1 cellular context compared by ENCODE assay signal in the genomic region with DNA sequence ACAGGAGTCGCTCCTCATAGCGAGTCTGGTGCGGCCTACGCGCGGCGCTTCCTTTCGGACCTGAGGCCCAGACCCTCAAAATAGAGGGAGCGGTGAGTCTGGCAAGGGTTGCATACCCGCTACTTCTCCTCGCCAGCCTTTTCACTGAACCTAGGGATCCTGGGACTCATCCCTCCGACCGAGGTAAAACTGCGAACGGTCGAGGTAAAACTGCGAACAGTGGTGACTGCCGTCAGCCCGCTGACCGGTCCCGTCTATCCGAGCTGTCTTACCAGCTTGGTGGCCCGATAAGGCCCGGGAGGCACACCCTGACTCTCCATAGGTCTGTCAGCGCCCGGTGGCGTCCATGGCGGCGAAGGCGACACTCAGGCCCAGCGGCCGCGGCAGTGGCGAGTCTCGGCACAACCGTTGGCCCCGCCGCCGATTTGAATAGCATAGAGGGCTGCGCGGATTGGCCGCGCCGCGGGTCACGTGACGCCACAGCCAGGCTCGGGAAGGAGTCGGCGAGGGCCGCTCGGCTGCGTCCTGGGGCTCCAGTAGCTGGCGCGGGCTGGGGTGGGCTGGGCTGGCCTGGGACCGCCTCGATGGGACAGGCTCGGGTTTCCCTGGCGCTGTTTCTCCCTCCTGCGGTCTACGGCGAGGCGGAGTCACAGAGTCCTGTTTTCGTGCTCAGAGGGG.
TF ChIP-seq lines count a peak whose summit lies in the region.

A gene with protein sequence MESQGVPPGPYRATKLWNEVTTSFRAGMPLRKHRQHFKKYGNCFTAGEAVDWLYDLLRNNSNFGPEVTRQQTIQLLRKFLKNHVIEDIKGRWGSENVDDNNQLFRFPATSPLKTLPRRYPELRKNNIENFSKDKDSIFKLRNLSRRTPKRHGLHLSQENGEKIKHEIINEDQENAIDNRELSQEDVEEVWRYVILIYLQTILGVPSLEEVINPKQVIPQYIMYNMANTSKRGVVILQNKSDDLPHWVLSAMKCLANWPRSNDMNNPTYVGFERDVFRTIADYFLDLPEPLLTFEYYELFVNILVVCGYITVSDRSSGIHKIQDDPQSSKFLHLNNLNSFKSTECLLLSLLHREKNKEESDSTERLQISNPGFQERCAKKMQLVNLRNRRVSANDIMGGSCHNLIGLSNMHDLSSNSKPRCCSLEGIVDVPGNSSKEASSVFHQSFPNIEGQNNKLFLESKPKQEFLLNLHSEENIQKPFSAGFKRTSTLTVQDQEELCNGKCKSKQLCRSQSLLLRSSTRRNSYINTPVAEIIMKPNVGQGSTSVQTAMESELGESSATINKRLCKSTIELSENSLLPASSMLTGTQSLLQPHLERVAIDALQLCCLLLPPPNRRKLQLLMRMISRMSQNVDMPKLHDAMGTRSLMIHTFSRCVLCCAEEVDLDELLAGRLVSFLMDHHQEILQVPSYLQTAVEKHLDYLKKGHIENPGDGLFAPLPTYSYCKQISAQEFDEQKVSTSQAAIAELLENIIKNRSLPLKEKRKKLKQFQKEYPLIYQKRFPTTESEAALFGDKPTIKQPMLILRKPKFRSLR (minus strand): TSS at position 403 of the 678 bp plus-strand sequence. CDS start 83 bp downstream, at position 320.

TF ChIP-seq in WTC11, 78 proteins besides CTCF, POLR2A, EP300 and RAD21 (continued from another document and continues in another):
- TF ChIP-seq NR2C2 (CRISPR knock-in tag; IDR thresholded peaks at IDR 0.05) (no peak), SP1 (CRISPR knock-in tag; conservative IDR thresholded peaks at IDR 0.05) (peak; percentile 69), TEAD1 (CRISPR knock-in tag; IDR thresholded peaks at IDR 0.05) (peak; percentile 82; the same call in 1 of the 2 replicates), ZNF512 (CRISPR knock-in tag; IDR thresholded peaks at IDR 0.05; ENCODE audit: borderline replicate concordance) (no peak), ZNF317 (CRISPR knock-in tag; IDR thresholded peaks at IDR 0.05; ENCODE audit: borderline replicate concordance, low read depth) (peak; percentile 63), HMGA2 (CRISPR knock-in tag; IDR thresholded peaks at IDR 0.05) (no peak), SMAD4 (CRISPR knock-in tag; IDR thresholded peaks at IDR 0.05) (no peak), ZSCAN18 (CRISPR knock-in tag; IDR thresholded peaks at IDR 0.05) (no peak), MAX (CRISPR knock-in tag; IDR thresholded peaks at IDR 0.05) (peak; percentile 90), NFYB (CRISPR knock-in tag; conservative IDR thresholded peaks at IDR 0.05; ENCODE audit: low read depth) (peak; percentile 69), CREB1 (CRISPR knock-in tag; IDR thresholded peaks at IDR 0.05) (0 out of 2 replicates have a peak, but pooled peaks have one; percentile 15), OVOL2 (CRISPR knock-in tag; IDR thresholded peaks at IDR 0.05; ENCODE audit: borderline replicate concordance) (no peak), E2F5 (CRISPR knock-in tag; IDR thresholded peaks at IDR 0.05) (peak; percentile 76; the same call in 1 of the 2 replicates), RELA (CRISPR knock-in tag; IDR thresholded peaks at IDR 0.05; ENCODE audit: borderline replicate concordance) (no peak), FOXP1 (CRISPR knock-in tag; IDR thresholded peaks at IDR 0.05; ENCODE audit: borderline replicate concordance) (peak; percentile 95), ZNF263 (CRISPR knock-in tag; IDR thresholded peaks at IDR 0.05; ENCODE audit: low read depth) (0 out of 2 replicates have a peak, but pooled peaks have one; percentile 23), SOX15 (CRISPR knock-in tag; IDR thresholded peaks at IDR 0.05) (no peak), TEAD4 (CRISPR knock-in tag; IDR thresholded peaks at IDR 0.05) (no peak), RORB (CRISPR knock-in tag; IDR thresholded peaks at IDR 0.05) (no peak), GTF2I (CRISPR knock-in tag; conservative IDR thresholded peaks at IDR 0.05) (no peak), NFE2L1 (CRISPR knock-in tag; IDR thresholded peaks at IDR 0.05) (peak; percentile 84; the same call in 1 of the 2 replicates), ZNF138 (CRISPR knock-in tag; conservative IDR thresholded peaks at IDR 0.05) (peak; percentile 73; the same call in 1 of the 2 replicates), ETV6 (CRISPR knock-in tag; IDR thresholded peaks at IDR 0.05) (0 out of 2 replicates have a peak, but pooled peaks have one; percentile 45), PRRX2 (CRISPR knock-in tag; IDR thresholded peaks at IDR 0.05) (no peak), ZNF219 (CRISPR knock-in tag; IDR thresholded peaks at IDR 0.05; ENCODE audit: borderline replicate concordance) (no peak), GABPB1 (CRISPR knock-in tag; IDR thresholded peaks at IDR 0.05) (peak; percentile 33; the same call in 1 of the 2 replicates), ZBTB21 (CRISPR knock-in tag; IDR thresholded peaks at IDR 0.05; ENCODE audit: borderline replicate concordance) (no peak), IRF1 (CRISPR knock-in tag; IDR thresholded peaks at IDR 0.05) (no peak), JUN (CRISPR knock-in tag; IDR thresholded peaks at IDR 0.05) (no peak), E2F4 (CRISPR knock-in tag; IDR thresholded peaks at IDR 0.05; ENCODE audit: borderline replicate concordance, low read depth) (peak; percentile 83; the same call in 1 of the 2 replicates), TP53 (CRISPR knock-in tag; IDR thresholded peaks at IDR 0.05) (peak; percentile 73)
- TF ChIP-seq, protein P1, sequence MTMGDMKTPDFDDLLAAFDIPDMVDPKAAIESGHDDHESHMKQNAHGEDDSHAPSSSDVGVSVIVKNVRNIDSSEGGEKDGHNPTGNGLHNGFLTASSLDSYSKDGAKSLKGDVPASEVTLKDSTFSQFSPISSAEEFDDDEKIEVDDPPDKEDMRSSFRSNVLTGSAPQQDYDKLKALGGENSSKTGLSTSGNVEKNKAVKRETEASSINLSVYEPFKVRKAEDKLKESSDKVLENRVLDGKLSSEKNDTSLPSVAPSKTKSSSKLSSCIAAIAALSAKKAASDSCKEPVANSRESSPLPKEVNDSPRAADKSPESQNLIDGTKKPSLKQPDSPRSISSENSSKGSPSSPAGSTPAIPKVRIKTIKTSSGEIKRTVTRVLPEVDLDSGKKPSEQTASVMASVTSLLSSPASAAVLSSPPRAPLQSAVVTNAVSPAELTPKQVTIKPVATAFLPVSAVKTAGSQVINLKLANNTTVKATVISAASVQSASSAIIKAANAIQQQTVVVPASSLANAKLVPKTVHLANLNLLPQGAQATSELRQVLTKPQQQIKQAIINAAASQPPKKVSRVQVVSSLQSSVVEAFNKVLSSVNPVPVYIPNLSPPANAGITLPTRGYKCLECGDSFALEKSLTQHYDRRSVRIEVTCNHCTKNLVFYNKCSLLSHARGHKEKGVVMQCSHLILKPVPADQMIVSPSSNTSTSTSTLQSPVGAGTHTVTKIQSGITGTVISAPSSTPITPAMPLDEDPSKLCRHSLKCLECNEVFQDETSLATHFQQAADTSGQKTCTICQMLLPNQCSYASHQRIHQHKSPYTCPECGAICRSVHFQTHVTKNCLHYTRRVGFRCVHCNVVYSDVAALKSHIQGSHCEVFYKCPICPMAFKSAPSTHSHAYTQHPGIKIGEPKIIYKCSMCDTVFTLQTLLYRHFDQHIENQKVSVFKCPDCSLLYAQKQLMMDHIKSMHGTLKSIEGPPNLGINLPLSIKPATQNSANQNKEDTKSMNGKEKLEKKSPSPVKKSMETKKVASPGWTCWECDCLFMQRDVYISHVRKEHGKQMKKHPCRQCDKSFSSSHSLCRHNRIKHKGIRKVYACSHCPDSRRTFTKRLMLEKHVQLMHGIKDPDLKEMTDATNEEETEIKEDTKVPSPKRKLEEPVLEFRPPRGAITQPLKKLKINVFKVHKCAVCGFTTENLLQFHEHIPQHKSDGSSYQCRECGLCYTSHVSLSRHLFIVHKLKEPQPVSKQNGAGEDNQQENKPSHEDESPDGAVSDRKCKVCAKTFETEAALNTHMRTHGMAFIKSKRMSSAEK (CRISPR knock-in tag; IDR thresholded peaks at IDR 0.05; ENCODE audit: borderline replicate concordance), result no peak
- TF ChIP-seq, protein P2, sequence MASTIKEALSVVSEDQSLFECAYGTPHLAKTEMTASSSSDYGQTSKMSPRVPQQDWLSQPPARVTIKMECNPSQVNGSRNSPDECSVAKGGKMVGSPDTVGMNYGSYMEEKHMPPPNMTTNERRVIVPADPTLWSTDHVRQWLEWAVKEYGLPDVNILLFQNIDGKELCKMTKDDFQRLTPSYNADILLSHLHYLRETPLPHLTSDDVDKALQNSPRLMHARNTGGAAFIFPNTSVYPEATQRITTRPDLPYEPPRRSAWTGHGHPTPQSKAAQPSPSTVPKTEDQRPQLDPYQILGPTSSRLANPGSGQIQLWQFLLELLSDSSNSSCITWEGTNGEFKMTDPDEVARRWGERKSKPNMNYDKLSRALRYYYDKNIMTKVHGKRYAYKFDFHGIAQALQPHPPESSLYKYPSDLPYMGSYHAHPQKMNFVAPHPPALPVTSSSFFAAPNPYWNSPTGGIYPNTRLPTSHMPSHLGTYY (CRISPR knock-in tag; IDR thresholded peaks at IDR 0.05), result 0 out of 2 replicates have a peak, but pooled peaks have one; percentile 23
- TF ChIP-seq, protein P3, sequence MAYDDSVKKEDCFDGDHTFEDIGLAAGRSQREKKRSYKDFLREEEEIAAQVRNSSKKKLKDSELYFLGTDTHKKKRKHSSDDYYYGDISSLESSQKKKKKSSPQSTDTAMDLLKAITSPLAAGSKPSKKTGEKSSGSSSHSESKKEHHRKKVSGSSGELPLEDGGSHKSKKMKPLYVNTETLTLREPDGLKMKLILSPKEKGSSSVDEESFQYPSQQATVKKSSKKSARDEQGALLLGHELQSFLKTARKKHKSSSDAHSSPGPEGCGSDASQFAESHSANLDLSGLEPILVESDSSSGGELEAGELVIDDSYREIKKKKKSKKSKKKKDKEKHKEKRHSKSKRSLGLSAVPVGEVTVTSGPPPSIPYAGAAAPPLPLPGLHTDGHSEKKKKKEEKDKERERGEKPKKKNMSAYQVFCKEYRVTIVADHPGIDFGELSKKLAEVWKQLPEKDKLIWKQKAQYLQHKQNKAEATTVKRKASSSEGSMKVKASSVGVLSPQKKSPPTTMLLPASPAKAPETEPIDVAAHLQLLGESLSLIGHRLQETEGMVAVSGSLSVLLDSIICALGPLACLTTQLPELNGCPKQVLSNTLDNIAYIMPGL (CRISPR knock-in tag; IDR thresholded peaks at IDR 0.05), result peak; percentile 96
- TF ChIP-seq, protein P4, sequence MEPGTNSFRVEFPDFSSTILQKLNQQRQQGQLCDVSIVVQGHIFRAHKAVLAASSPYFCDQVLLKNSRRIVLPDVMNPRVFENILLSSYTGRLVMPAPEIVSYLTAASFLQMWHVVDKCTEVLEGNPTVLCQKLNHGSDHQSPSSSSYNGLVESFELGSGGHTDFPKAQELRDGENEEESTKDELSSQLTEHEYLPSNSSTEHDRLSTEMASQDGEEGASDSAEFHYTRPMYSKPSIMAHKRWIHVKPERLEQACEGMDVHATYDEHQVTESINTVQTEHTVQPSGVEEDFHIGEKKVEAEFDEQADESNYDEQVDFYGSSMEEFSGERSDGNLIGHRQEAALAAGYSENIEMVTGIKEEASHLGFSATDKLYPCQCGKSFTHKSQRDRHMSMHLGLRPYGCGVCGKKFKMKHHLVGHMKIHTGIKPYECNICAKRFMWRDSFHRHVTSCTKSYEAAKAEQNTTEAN (CRISPR knock-in tag; IDR thresholded peaks at IDR 0.05), result no peak
